Comparison of ENCODE assay signal across 1 cellular context in genomic region chr4:40056722-40057539, GRCh38.
TF ChIP-seq lines count a peak whose summit lies in the region.

TSS of gene N4BP2 (plus strand) at chr4:40056850. CDS start at chr4:40097341, 40,491 bp downstream.

TF ChIP-seq in HEK293, 187 proteins besides CTCF, POLR2A, EP300 and RAD21 (continued from another document and continues in another):
- TF ChIP-seq ZNF274 (IDR thresholded peaks at IDR 0.05; ENCODE audit: low read length) (no peak), ZNF274 (tag by site-specific recombination; IDR thresholded peaks at IDR 0.05; ENCODE audit: borderline replicate concordance) (no peak), ZNF785 (tag by site-specific recombination; IDR thresholded peaks at IDR 0.05) (peak; percentile 65; the same call in 1 of the 2 replicates), ZNF146 (tag by site-specific recombination; IDR thresholded peaks at IDR 0.05) (no peak), RBAK (tag by site-specific recombination; IDR thresholded peaks at IDR 0.05) (no peak), GLI4 (tag by site-specific recombination; IDR thresholded peaks at IDR 0.05) (0 out of 2 replicates have a peak, but pooled peaks have one; percentile 33), ZNF791 (tag by site-specific recombination; IDR thresholded peaks at IDR 0.05) (no peak), ZNF138 (tag by site-specific recombination; IDR thresholded peaks at IDR 0.05; ENCODE audit: borderline replicate concordance) (no peak), KLF1 (tag by site-specific recombination; IDR thresholded peaks at IDR 0.05) (peak; percentile 26; the same call in 1 of the 2 replicates), ZNF398 (tag by site-specific recombination; IDR thresholded peaks at IDR 0.05) (no peak), ZNF623 (tag by site-specific recombination; IDR thresholded peaks at IDR 0.05) (no peak), ZBTB10 (tag by site-specific recombination; IDR thresholded peaks at IDR 0.05) (peak; percentile 27; the same call in 1 of the 2 replicates), ZBTB7A (tag by site-specific recombination; IDR thresholded peaks at IDR 0.05; ENCODE audit: low read depth) (no peak), ZNF610 (tag by site-specific recombination; IDR thresholded peaks at IDR 0.05; ENCODE audit: borderline replicate concordance) (no peak), PRDM1 (tag by site-specific recombination; IDR thresholded peaks at IDR 0.05) (no peak), BCL6B (tag by site-specific recombination; IDR thresholded peaks at IDR 0.05) (no peak), ZNF48 (tag by site-specific recombination; IDR thresholded peaks at IDR 0.05) (no peak), ZNF169 (tag by site-specific recombination; IDR thresholded peaks at IDR 0.05) (no peak), ZNF366 (tag by site-specific recombination; conservative IDR thresholded peaks at IDR 0.05) (no peak), ZNF121 (tag by site-specific recombination; IDR thresholded peaks at IDR 0.05) (no peak), WT1 (tag by site-specific recombination; IDR thresholded peaks at IDR 0.05) (peak; percentile 46; the same call in 1 of the 2 replicates), ZNF473 (tag by site-specific recombination; IDR thresholded peaks at IDR 0.05) (no peak), ZNF202 (tag by site-specific recombination; IDR thresholded peaks at IDR 0.05; ENCODE audit: borderline replicate concordance) (no peak), ZNF692 (tag by site-specific recombination; IDR thresholded peaks at IDR 0.05) (peak; percentile 97), GLIS2 (tag by site-specific recombination; IDR thresholded peaks at IDR 0.05) (peak; percentile 84), SALL2 (tag by site-specific recombination; IDR thresholded peaks at IDR 0.05; ENCODE audit: borderline replicate concordance) (peak; percentile 62; the same call in 1 of the 2 replicates), HIC1 (tag by site-specific recombination; IDR thresholded peaks at IDR 0.05) (0 out of 2 replicates have a peak, but pooled peaks have one; percentile 4), IKZF3 (tag by site-specific recombination; IDR thresholded peaks at IDR 0.05) (peak; percentile 99), YY2 (tag by site-specific recombination; IDR thresholded peaks at IDR 0.05) (0 out of 2 replicates have a peak, but pooled peaks have one; percentile 10), ZBTB48 (tag by site-specific recombination; IDR thresholded peaks at IDR 0.05) (0 out of 2 replicates have a peak, but pooled peaks have one; percentile 25), HOXA7 (CRISPR knock-in tag; IDR thresholded peaks at IDR 0.05; ENCODE audit: borderline replicate concordance) (no peak), ZFP69B (tag by site-specific recombination; IDR thresholded peaks at IDR 0.05) (peak; percentile 91), ZNF133 (tag by site-specific recombination; IDR thresholded peaks at IDR 0.05) (no peak), ZSCAN30 (tag by site-specific recombination; IDR thresholded peaks at IDR 0.05) (peak; percentile 78), ZNF560 (tag by site-specific recombination; IDR thresholded peaks at IDR 0.05; ENCODE audit: borderline replicate concordance) (no peak), ZNF239 (tag by site-specific recombination; IDR thresholded peaks at IDR 0.05) (no peak; the same call in 1 of the 2 replicates), ZNF629 (tag by site-specific recombination; IDR thresholded peaks at IDR 0.05) (peak; percentile 32; the same call in 1 of the 2 replicates), ZIC2 (tag by site-specific recombination; IDR thresholded peaks at IDR 0.05) (peak; percentile 58), ZBTB20 (tag by site-specific recombination; IDR thresholded peaks at IDR 0.05) (peak; percentile 47; the same call in 1 of the 2 replicates), ZNF768 (tag by site-specific recombination; IDR thresholded peaks at IDR 0.05) (no peak), ZNF501 (tag by site-specific recombination; IDR thresholded peaks at IDR 0.05) (no peak), ZNF423 (tag by site-specific recombination; IDR thresholded peaks at IDR 0.05) (peak; percentile 90), ZNF24 (tag by site-specific recombination; IDR thresholded peaks at IDR 0.05) (0 out of 2 replicates have a peak, but pooled peaks have one; percentile 33), ZNF600 (tag by site-specific recombination; IDR thresholded peaks at IDR 0.05) (no peak)
- TF ChIP-seq, protein P1, sequence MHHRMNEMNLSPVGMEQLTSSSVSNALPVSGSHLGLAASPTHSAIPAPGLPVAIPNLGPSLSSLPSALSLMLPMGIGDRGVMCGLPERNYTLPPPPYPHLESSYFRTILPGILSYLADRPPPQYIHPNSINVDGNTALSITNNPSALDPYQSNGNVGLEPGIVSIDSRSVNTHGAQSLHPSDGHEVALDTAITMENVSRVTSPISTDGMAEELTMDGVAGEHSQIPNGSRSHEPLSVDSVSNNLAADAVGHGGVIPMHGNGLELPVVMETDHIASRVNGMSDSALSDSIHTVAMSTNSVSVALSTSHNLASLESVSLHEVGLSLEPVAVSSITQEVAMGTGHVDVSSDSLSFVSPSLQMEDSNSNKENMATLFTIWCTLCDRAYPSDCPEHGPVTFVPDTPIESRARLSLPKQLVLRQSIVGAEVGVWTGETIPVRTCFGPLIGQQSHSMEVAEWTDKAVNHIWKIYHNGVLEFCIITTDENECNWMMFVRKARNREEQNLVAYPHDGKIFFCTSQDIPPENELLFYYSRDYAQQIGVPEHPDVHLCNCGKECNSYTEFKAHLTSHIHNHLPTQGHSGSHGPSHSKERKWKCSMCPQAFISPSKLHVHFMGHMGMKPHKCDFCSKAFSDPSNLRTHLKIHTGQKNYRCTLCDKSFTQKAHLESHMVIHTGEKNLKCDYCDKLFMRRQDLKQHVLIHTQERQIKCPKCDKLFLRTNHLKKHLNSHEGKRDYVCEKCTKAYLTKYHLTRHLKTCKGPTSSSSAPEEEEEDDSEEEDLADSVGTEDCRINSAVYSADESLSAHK (tag by site-specific recombination; IDR thresholded peaks at IDR 0.05) = no peak
- TF ChIP-seq, protein P2, sequence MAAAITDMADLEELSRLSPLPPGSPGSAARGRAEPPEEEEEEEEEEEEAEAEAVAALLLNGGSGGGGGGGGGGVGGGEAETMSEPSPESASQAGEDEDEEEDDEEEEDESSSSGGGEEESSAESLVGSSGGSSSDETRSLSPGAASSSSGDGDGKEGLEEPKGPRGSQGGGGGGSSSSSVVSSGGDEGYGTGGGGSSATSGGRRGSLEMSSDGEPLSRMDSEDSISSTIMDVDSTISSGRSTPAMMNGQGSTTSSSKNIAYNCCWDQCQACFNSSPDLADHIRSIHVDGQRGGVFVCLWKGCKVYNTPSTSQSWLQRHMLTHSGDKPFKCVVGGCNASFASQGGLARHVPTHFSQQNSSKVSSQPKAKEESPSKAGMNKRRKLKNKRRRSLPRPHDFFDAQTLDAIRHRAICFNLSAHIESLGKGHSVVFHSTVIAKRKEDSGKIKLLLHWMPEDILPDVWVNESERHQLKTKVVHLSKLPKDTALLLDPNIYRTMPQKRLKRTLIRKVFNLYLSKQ (tag by site-specific recombination; IDR thresholded peaks at IDR 0.05; ENCODE audit: borderline replicate concordance) = no peak
- TF ChIP-seq, protein P3, sequence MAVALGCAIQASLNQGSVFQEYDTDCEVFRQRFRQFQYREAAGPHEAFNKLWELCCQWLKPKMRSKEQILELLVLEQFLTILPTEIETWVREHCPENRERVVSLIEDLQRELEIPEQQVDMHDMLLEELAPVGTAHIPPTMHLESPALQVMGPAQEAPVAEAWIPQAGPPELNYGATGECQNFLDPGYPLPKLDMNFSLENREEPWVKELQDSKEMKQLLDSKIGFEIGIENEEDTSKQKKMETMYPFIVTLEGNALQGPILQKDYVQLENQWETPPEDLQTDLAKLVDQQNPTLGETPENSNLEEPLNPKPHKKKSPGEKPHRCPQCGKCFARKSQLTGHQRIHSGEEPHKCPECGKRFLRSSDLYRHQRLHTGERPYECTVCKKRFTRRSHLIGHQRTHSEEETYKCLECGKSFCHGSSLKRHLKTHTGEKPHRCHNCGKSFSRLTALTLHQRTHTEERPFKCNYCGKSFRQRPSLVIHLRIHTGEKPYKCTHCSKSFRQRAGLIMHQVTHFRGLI (tag by site-specific recombination; IDR thresholded peaks at IDR 0.05) = no peak
